Comparison of ENCODE assay signal across 8 cellular contexts in the genomic region with DNA sequence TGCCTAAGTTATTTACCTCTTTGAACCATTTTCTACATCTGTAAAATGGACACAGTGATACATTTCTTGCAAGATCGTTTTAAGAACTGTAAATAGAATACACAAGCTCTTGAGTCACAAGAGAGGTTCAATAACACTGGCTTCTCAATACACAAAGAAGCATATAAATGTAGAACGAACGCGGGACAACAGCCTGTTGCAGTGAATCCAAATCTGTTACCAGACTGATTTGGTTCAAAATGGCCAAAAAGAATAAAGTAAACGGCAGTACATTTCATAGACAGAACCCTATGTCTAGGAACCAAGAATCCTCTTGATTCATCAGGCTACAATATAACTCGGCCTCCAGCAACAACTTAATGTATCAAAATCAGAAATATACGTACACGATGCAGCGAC. TPM values are rescaled to one million over a fixed set of nuclear protein-coding genes. Genes with fewer than 3 reads are reported as not detected.
DNase-seq lines count a peak whose midpoint lies in the region; ATAC-seq, FAIRE-seq and TF ChIP-seq lines count a peak whose summit lies in the region.

No MANE protein-coding gene starts in this region.

- no peak for TF ChIP-seq POLR2A in GM12891 (IDR thresholded peaks at IDR 0.05; ENCODE audit: low read depth, low read length)

- peak overlapping the region; percentile 75 for H3K27ac ChIP-seq in Karpas-422 (ENCODE audit: low read length)
- H3K27ac ChIP-seq in ectodermal cell (ENCODE audit: insufficient read depth, low read depth, low read length, poor library complexity, severe bottlenecking): no peak overlapping the region
- H3K27ac ChIP-seq in neuronal stem cell (replicated peaks; ENCODE audit: low read length): no peak overlapping the region

- ATAC-seq in GM18519 (IDR thresholded peaks at IDR 0.05; ENCODE audit: low FRiP score, unreplicated experiment): no peak

- H3K4me3 ChIP-seq in Karpas-422 (ENCODE audit: low read length) (peak overlapping the region; percentile 85), ectodermal cell (ENCODE audit: insufficient read depth, low read depth, low read length) (peak overlapping the region; percentile 81), neuronal stem cell (ENCODE audit: low read length in 2 of 2) (peak overlapping the region; percentile 89 to 98)

- H3K9me3 Mint-ChIP-seq in T-helper 2 cell treated with Interferon-gamma antibody and Interleukin-4, amounts not matched to agents 5 μg/mL and 100 μg/mL, for 36 hours: no peaks in the 10 kb centered on the region

- peaks cover 57% of the 10 kb centered on the region for H3K79me2 ChIP-seq in Karpas-422 (ENCODE audit: low read length)

- H3K27me3 Mint-ChIP-seq in T-helper 2 cell treated with Interferon-gamma antibody and Interleukin-4, amounts not matched to agents 5 μg/mL and 100 μg/mL, for 36 hours (ENCODE audit: low read depth): peaks cover under 1% of the 10 kb centered on the region

- no peak for FAIRE-seq in GM12891 (lab: Jason Lieb, UNC)

- no peaks in the 10 kb centered on the region for H3K9me2 ChIP-seq in Karpas-422 (replicated peaks; ENCODE audit: insufficient read depth, low read length)

- H2AFZ ChIP-seq in Karpas-422 (ENCODE audit: low read length) (no peak overlapping the region), neuronal stem cell (ENCODE audit: low read length) (peak overlapping the region; percentile 88)

- H3K36me3 Mint-ChIP-seq in T-helper 2 cell treated with Interferon-gamma antibody and Interleukin-4, amounts not matched to agents 5 μg/mL and 100 μg/mL, for 36 hours (ENCODE audit: low read depth): peaks cover 7% of the 10 kb centered on the region

- H3K4me2 ChIP-seq in Karpas-422 (ENCODE audit: low read depth, low read length, poor library complexity, severe bottlenecking): peak overlapping the region; percentile 77
- H3K4me2 ChIP-seq in neuronal stem cell (ENCODE audit: insufficient read depth, low read length, poor library complexity, severe bottlenecking): peak overlapping the region; percentile 44

- no peak overlapping the region for H3K18ac ChIP-seq in neuronal stem cell (ENCODE audit: low read length)

- peak overlapping the region; percentile 81 for H3K27ac Mint-ChIP-seq in T-helper 2 cell treated with Interferon-gamma antibody and Interleukin-4, amounts not matched to agents 5 μg/mL and 100 μg/mL, for 36 hours

- H3K4ac ChIP-seq in neuronal stem cell (ENCODE audit: low read length): no peak overlapping the region

- no peak overlapping the region for H2BK12ac ChIP-seq in neuronal stem cell (ENCODE audit: low read length)

- H3K4me1 ChIP-seq in Karpas-422 (ENCODE audit: low read length) (peaks cover 29% of the 10 kb centered on the region), ectodermal cell (ENCODE audit: control insufficient read depth, insufficient read depth, low read length) (peaks cover 3% of the 10 kb centered on the region), neuronal stem cell (ENCODE audit: control insufficient read depth in 2 of 2, insufficient read depth in 1 of 2, low read depth in 1 of 2, low read length in 2 of 2) (peaks cover 0 to 5% of the 10 kb centered on the region in 2 donors)

- H4K91ac ChIP-seq in neuronal stem cell (ENCODE audit: low read depth, low read length, poor library complexity): no peak overlapping the region

- H3K23ac ChIP-seq in neuronal stem cell (ENCODE audit: low read depth, low read length, poor library complexity): no peak overlapping the region

- H3K27me3 ChIP-seq in Karpas-422 (ENCODE audit: low read length) (no peaks in the 10 kb centered on the region), ectodermal cell (ENCODE audit: control insufficient read depth, insufficient read depth, low read length, poor library complexity, severe bottlenecking) (no peaks in the 10 kb centered on the region), neuronal stem cell (ENCODE audit: control insufficient read depth in 3 of 3, insufficient read depth in 3 of 3, low read depth in 1 of 3, low read length in 3 of 3) (no peaks in the 10 kb centered on the region)

- H2BK15ac ChIP-seq in neuronal stem cell (ENCODE audit: low read length): no peak overlapping the region

- H3K4me1 Mint-ChIP-seq in T-helper 2 cell treated with Interferon-gamma antibody and Interleukin-4, amounts not matched to agents 5 μg/mL and 100 μg/mL, for 36 hours (ENCODE audit: low read depth): peaks cover 35% of the 10 kb centered on the region

- H4K20me1 ChIP-seq in Karpas-422 (ENCODE audit: insufficient read depth, low read depth, low read length): peaks cover 21% of the 10 kb centered on the region

- DNase-seq in T-helper 2 cell treated with Interferon-gamma antibody and Interleukin-4, amounts not matched to agents 5 μg/mL and 100 μg/mL, for 36 hours (ENCODE audit: low spot score): no peak
- no peak for DNase-seq in T-helper 2 cell
- no peak for DNase-seq in Karpas-422
- no peak for DNase-seq in neuronal stem cell (ENCODE audit: low spot score)
- no peak for DNase-seq in GM12891 (ENCODE audit: insufficient read length, low spot score)
- DNase-seq in germinal center (ENCODE audit: low spot score): no peak

- H3K36me3 ChIP-seq in Karpas-422 (ENCODE audit: insufficient read depth, low read length) (peaks cover 21% of the 10 kb centered on the region; the same call in 1 of the 2 replicates), ectodermal cell (ENCODE audit: control insufficient read depth, insufficient read depth, low read length) (no peaks in the 10 kb centered on the region), neuronal stem cell (replicated peaks in 1 of 2; ENCODE audit: control insufficient read depth in 2 of 2, insufficient read depth in 2 of 2, low read length in 2 of 2) (peaks cover 3 to 13% of the 10 kb centered on the region in 2 donors)

- 0 to 1% methylated on average over 9 of the region's 9 CpGs for WGBS in ectodermal cell, 2 experiments
- WGBS in neuronal stem cell (ENCODE audit: extremely low coverage in 2 of 2, insufficient read length in 2 of 2, insufficient replicate concordance in 1 of 2), 2 donors: no CpG with 5 or more reads among the region's 9 CpGs

- H3K14ac ChIP-seq in neuronal stem cell (ENCODE audit: low read length): no peak overlapping the region

- no peak overlapping the region for H2AK5ac ChIP-seq in neuronal stem cell (ENCODE audit: low read depth, low read length)

- peaks cover 3% of the 10 kb centered on the region for H3K79me1 ChIP-seq in neuronal stem cell (ENCODE audit: low read depth, low read length)

- no peak overlapping the region for H2BK5ac ChIP-seq in neuronal stem cell (ENCODE audit: low read length)

- no peak overlapping the region for H2BK120ac ChIP-seq in neuronal stem cell (ENCODE audit: low read depth, low read length)

- H4K8ac ChIP-seq in neuronal stem cell (ENCODE audit: low read depth, low read length): no peak overlapping the region

- H3K4me3 Mint-ChIP-seq in T-helper 2 cell treated with Interferon-gamma antibody and Interleukin-4, amounts not matched to agents 5 μg/mL and 100 μg/mL, for 36 hours: peak overlapping the region; percentile 94

- H3K9me3 ChIP-seq in Karpas-422 (ENCODE audit: low read length) (no peaks in the 10 kb centered on the region), ectodermal cell (ENCODE audit: control insufficient read depth, low read length) (no peaks in the 10 kb centered on the region), neuronal stem cell (replicated peaks in 1 of 2; ENCODE audit: control insufficient read depth in 2 of 2, insufficient read depth in 1 of 2, low read depth in 1 of 2, low read length in 2 of 2) (no peaks in the 10 kb centered on the region)

- H3K9ac ChIP-seq in Karpas-422 (ENCODE audit: low read length): peak overlapping the region; percentile 95
- peak overlapping the region; percentile 96 for H3K9ac ChIP-seq in neuronal stem cell (ENCODE audit: low read depth, low read length, poor library complexity)

TF ChIP-seq in GM12891, 5 proteins besides CTCF, POLR2A, EP300 and RAD21:
- TF ChIP-seq POU2F2 (IDR thresholded peaks at IDR 0.05; ENCODE audit: low read depth, low read length): no peak
- TF ChIP-seq PAX5 (IDR thresholded peaks at IDR 0.05; ENCODE audit: insufficient read depth, low read length, severe bottlenecking): no peak
- TF ChIP-seq POLR2AphosphoS5 (IDR thresholded peaks at IDR 0.05; ENCODE audit: low read depth, low read length): no peak
- TF ChIP-seq TAF1 (IDR thresholded peaks at IDR 0.05; ENCODE audit: low read depth, low read length): no peak
- TF ChIP-seq SPI1 (IDR thresholded peaks at IDR 0.05; ENCODE audit: low read depth, low read length): no peak

RNA-seq across cellular contexts. Expression of gene MTPAP, which starts 0.7 kb away (rescaled TPM):
- 15.0 and 34.1 TPM in 2 replicates for total RNA-seq in Karpas-422 (2014; rRNA removed; shearing (Covaris generic); ENCODE audit: low replicate concordance)
- 31.6 TPM for polyA plus RNA-seq in ectodermal cell (2013, experiment 1 of 4)
- 35.9 TPM for polyA plus RNA-seq in ectodermal cell (2013, experiment 2 of 4)
- 23.2 TPM for polyA plus RNA-seq in ectodermal cell (2013, experiment 3 of 4)
- 20.6 TPM for polyA plus RNA-seq in ectodermal cell (2013, experiment 4 of 4)
- polyA plus RNA-seq in neuronal stem cell (2013, experiment 1 of 2): 15.9 TPM
- polyA plus RNA-seq in neuronal stem cell (2013, experiment 2 of 2): 16.9 TPM
- 10.7 TPM for polyA plus RNA-seq in GM12891 (2012; ENCODE audit: low read depth, missing spikeins)
